ENCODE assay signal across 16 cellular contexts in genomic region chr12:27285395-27285794, GRCh38. TPM values are rescaled to one million over a fixed set of nuclear protein-coding genes. Genes with fewer than 3 reads are reported as not detected.
DNase-seq lines count a peak whose midpoint lies in the region; ATAC-seq and TF ChIP-seq lines count a peak whose summit lies in the region.
"Had no signal": no experiment of that assay in that cellular context is flagged by ENCODE, and none has a peak within 500 bp of the region (broad histone marks: within the 10 kb centered on the region; RNA-seq: fewer than 3 reads in every experiment).

No MANE protein-coding gene starts in this region.

- H3K27me3 ChIP-seq in thyroid gland = no peaks in the 10 kb centered on the region
- no peaks in the 10 kb centered on the region for H3K27me3 ChIP-seq in aorta (ENCODE audit: control insufficient read depth in 1 of 2, insufficient read depth in 2 of 2, low read length in 1 of 2)

- intact Hi-C loops in thyroid gland (cut with DNase I) (no loop called here), aorta (cut with DNase I) (loop anchor here in 1 of 2 donors (5.0 kb wide), 1 partner anchor 108 kb away; no protein-coding TSS in a partner anchor), sciatic nerve (cut with DNase I) (no loop called here)

- no peak for TF ChIP-seq CTCF in thyroid gland (IDR thresholded peaks at IDR 0.05)

- H3K9me3 ChIP-seq in thyroid gland = no peaks in the 10 kb centered on the region
- H3K9me3 ChIP-seq in aorta (ENCODE audit: control insufficient read depth, low read length) = no peaks in the 10 kb centered on the region

- ATAC-seq in aorta (ENCODE audit: low FRiP score) (no peak), sciatic nerve (no peak), GM18519 (IDR thresholded peaks at IDR 0.05; ENCODE audit: low FRiP score, unreplicated experiment) (no peak)

- peak; percentile 19 for DNase-seq in DMS53 (lab: John Stamatoyannopoulos, UW)
- no peak for DNase-seq in DMS53 treated with DMSO at 0.1 percent for 48 hours (lab: John Stamatoyannopoulos, UW; ENCODE audit: unreplicated experiment)
- peak; percentile 37 for DNase-seq in astrocyte of the hippocampus (ENCODE audit: low read depth, low spot score)
- DNase-seq in iris pigment epithelial cell (ENCODE audit: low read depth) = peak; percentile 30
- DNase-seq in thyroid gland = no peak
- no peak for DNase-seq in aorta
- no peak for DNase-seq in sciatic nerve (ENCODE audit: low spot score)
- DNase-seq: 8988T; activated CD4-positive, alpha-beta T cell treated with anti-CD3 and anti-CD28 coated beads, Interleukin-2, amount 50 U/mL, for 48 hours; activated naive CD4-positive, alpha-beta T cell treated with anti-CD3 and anti-CD28 coated beads, Interleukin-2, amount 10 ng/mL, durations not matched to agents 7 days and 5 days; effector CD8-positive, alpha-beta T cell; naive B cell; NCI-H1417 treated with DMSO at 0.1 percent for 48 hours; stimulated activated CD4-positive, alpha-beta T cell treated with anti-CD3 and anti-CD28 coated beads, Interleukin-15, amount 100 ng/mL, for 24 hours; T-helper 1 cell had no signal

- TF ChIP-seq POLR2A in thyroid gland (IDR thresholded peaks at IDR 0.05) = no peak

- WGBS in thyroid gland, 2 donors = 86 to 92% methylated on average over 1 of the region's 1 CpG
- 53 to 64% methylated on average over 1 of the region's 1 CpG for WGBS in aorta, 2 donors

- no peak overlapping the region for H3K4me3 ChIP-seq in thyroid gland (replicated peaks in 1 of 3)
- no peak overlapping the region for H3K4me3 ChIP-seq in aorta (ENCODE audit: low read length in 2 of 2)

- H3K36me3 ChIP-seq in thyroid gland (no peaks in the 10 kb centered on the region), aorta (ENCODE audit: control insufficient read depth in 1 of 2, insufficient read depth in 2 of 2, low read length in 1 of 2) (no peaks in the 10 kb centered on the region)

- peak overlapping the region; percentile 12 to 60 (median 53) for H3K27ac ChIP-seq in thyroid gland
- H3K27ac ChIP-seq in aorta (ENCODE audit: low read depth in 1 of 2, low read length in 2 of 2) = peak overlapping the region in 1 of 2 donors; percentile 87

- H3K4me1 ChIP-seq in thyroid gland (peaks cover 23 to 28% of the 10 kb centered on the region in 2 donors), aorta (ENCODE audit: control insufficient read depth in 1 of 2, insufficient read depth in 2 of 2, low read length in 2 of 2) (peaks cover 4 to 19% of the 10 kb centered on the region in 2 donors)

RNA-seq across cellular contexts. Expression of gene STK38L, which starts 41.3 kb away (rescaled TPM):
- total RNA-seq in thyroid gland = 10 to 100 TPM; 20.1 to 42.2 (median 27.0) TPM
- 100 to 1,000 TPM; 218 to 414 TPM for total RNA-seq in aorta
- 10 to 100 TPM; 54.6 to 94.4 TPM for polyA plus RNA-seq in aorta
- 45.1 TPM for total RNA-seq in sciatic nerve

RNA-seq across cellular contexts. Expression of gene BMAL2, which starts 47.2 kb away (rescaled TPM):
- 1 to 10 TPM in 1 of 4 donors, under 1 TPM in 3; 0.63 to 3.2 (median 0.68) TPM for total RNA-seq in thyroid gland
- total RNA-seq in aorta = 10 to 100 TPM; 18.1 to 22.6 TPM
- 1 to 10 TPM; 2.8 to 4.4 TPM for polyA plus RNA-seq in aorta
- 5.3 TPM for total RNA-seq in sciatic nerve

Comparison
In these comparisons a context has a peak if more than half of its experiments do, and no peak if none do; other contexts are left out.
1. DNase-seq: peak in DMS53 (single experiment), astrocyte of the hippocampus (single experiment) and iris pigment epithelial cell (single experiment); none in DMS53 treated with DMSO at 0.1 percent for 48 hours (single experiment), thyroid gland (0 of 2), aorta (0 of 2) and sciatic nerve (single experiment).